ENCODE assay signal across 26 cellular contexts in genomic region chr2:233121856-233122255, GRCh38.
DNase-seq lines count a peak whose midpoint lies in the region; ATAC-seq lines count a peak whose summit lies in the region.
"Had no signal": no experiment of that assay in that cellular context is flagged by ENCODE, and none has a peak within 500 bp of the region (broad histone marks: within the 10 kb centered on the region; RNA-seq: fewer than 3 reads in every experiment).

No MANE protein-coding gene starts in this region.

- H3K36me3 Mint-ChIP-seq in activated naive CD8-positive, alpha-beta T cell treated with anti-CD3 and anti-CD28 coated beads, Interleukin-2, amount 10 ng/mL, durations not matched to agents 7 days and 5 days: peaks cover 48% of the 10 kb centered on the region
- H3K36me3 Mint-ChIP-seq in stimulated activated memory B cell treated with anti-CD40 and anti-IgM and Interleukin-4, amounts not matched to agents 10 μg/mL and 1 μg/mL and 100 μg/mL, for 72 hours: peaks cover 82% of the 10 kb centered on the region
- H3K36me3 Mint-ChIP-seq: mesothelial cell of epicardium had no signal

- H3K27me3 Mint-ChIP-seq in activated naive CD8-positive, alpha-beta T cell treated with anti-CD3 and anti-CD28 coated beads, Interleukin-2, amount 10 ng/mL, durations not matched to agents 7 days and 5 days: no peaks in the 10 kb centered on the region
- H3K27me3 Mint-ChIP-seq in stimulated activated memory B cell treated with anti-CD40 and anti-IgM and Interleukin-4, amounts not matched to agents 10 μg/mL and 1 μg/mL and 100 μg/mL, for 72 hours: no peaks in the 10 kb centered on the region
- H3K27me3 Mint-ChIP-seq: activated CD8-positive, alpha-beta memory T cell treated with anti-CD3 and anti-CD28 coated beads, Interleukin-2, amount 10 ng/mL, durations not matched to agents 7 days and 5 days; CD8-positive, alpha-beta memory T cell had no signal

- peak; percentile 24 for DNase-seq in activated effector memory CD4-positive, alpha-beta T cell treated with anti-CD3 and anti-CD28 coated beads, Interleukin-2, amount 50 U/mL, for 16 hours
- DNase-seq in activated effector memory CD4-positive, alpha-beta T cell treated with Interleukin-2 at 50 U/mL for 16 hours: no peak
- no peak for DNase-seq in activated naive CD8-positive, alpha-beta T cell treated with anti-CD3 and anti-CD28 coated beads, Interleukin-2, amount 10 ng/mL, durations not matched to agents 7 days and 5 days
- DNase-seq in myocyte (ENCODE audit: low read depth) (peak; percentile 66), NCI-H510A (lab: John Stamatoyannopoulos, UW) (no peak), T-helper 9 cell (no peak)
- DNase-seq: activated CD4-positive, alpha-beta T cell treated with anti-CD3 and anti-CD28 coated beads for 4 hours; activated CD8-positive, alpha-beta memory T cell treated with anti-CD3 and anti-CD28 coated beads, Interleukin-2, amount 10 ng/mL, durations not matched to agents 7 days and 5 days; AML-193; brain microvascular endothelial cell; CD8-positive, alpha-beta memory T cell; effector CD8-positive, alpha-beta T cell; erythroblast; foreskin keratinocyte; left ventricle myocardium inferior; NCI-H1436 treated with DMSO at 0.1 percent for 48 hours; NCI-H510A treated with DMSO at 0.1 percent for 48 hours; SJCRH30; stimulated activated CD4-positive, alpha-beta T cell treated with anti-CD3 and anti-CD28 coated beads, Interleukin-15, amount 100 ng/mL, for 24 hours; T-helper 1 cell; upper lobe of left lung had no signal

- no peak for ATAC-seq in activated naive CD8-positive, alpha-beta T cell treated with anti-CD3 and anti-CD28 coated beads, Interleukin-2, amount 10 ng/mL, durations not matched to agents 7 days and 5 days (ENCODE audit: low read depth)
- no peak for ATAC-seq in stimulated activated memory B cell treated with anti-CD40 and anti-IgM and Interleukin-4, amounts not matched to agents 10 μg/mL and 1 μg/mL and 100 μg/mL, for 72 hours
- ATAC-seq in GM21526 (IDR thresholded peaks at IDR 0.05; ENCODE audit: low FRiP score, unreplicated experiment): no peak
- ATAC-seq: activated CD8-positive, alpha-beta memory T cell treated with anti-CD3 and anti-CD28 coated beads, Interleukin-2, amount 10 ng/mL, durations not matched to agents 7 days and 5 days; foreskin keratinocyte; right lobe of liver had no signal

- H3K9me3 Mint-ChIP-seq in activated naive CD8-positive, alpha-beta T cell treated with anti-CD3 and anti-CD28 coated beads, Interleukin-2, amount 10 ng/mL, durations not matched to agents 7 days and 5 days: peaks cover 1% of the 10 kb centered on the region
- peaks cover 5% of the 10 kb centered on the region for H3K9me3 Mint-ChIP-seq in stimulated activated memory B cell treated with anti-CD40 and anti-IgM and Interleukin-4, amounts not matched to agents 10 μg/mL and 1 μg/mL and 100 μg/mL, for 72 hours
- H3K9me3 Mint-ChIP-seq: CD8-positive, alpha-beta memory T cell; mesothelial cell of epicardium had no signal

- no peak overlapping the region for H3K4me3 Mint-ChIP-seq in activated naive CD8-positive, alpha-beta T cell treated with anti-CD3 and anti-CD28 coated beads, Interleukin-2, amount 10 ng/mL, durations not matched to agents 7 days and 5 days
- H3K4me3 Mint-ChIP-seq in stimulated activated memory B cell treated with anti-CD40 and anti-IgM and Interleukin-4, amounts not matched to agents 10 μg/mL and 1 μg/mL and 100 μg/mL, for 72 hours: no peak overlapping the region
- H3K4me3 Mint-ChIP-seq: activated CD8-positive, alpha-beta memory T cell treated with anti-CD3 and anti-CD28 coated beads, Interleukin-2, amount 10 ng/mL, durations not matched to agents 7 days and 5 days; activated T-helper 1 cell treated with anti-CD3 and anti-CD28 coated beads, Interleukin-12 subunit alpha, Interleukin-12 subunit beta, Interleukin-2, Interleukin-4 antibody, amounts not matched to agents 30 ng/mL and 10 ng/mL and 1 ng/mL, durations not matched to agents 14 hours and 24 hours and 36 hours; CD8-positive, alpha-beta memory T cell; mesothelial cell of epicardium had no signal

- peaks cover 19% of the 10 kb centered on the region for H3K4me1 Mint-ChIP-seq in activated naive CD8-positive, alpha-beta T cell treated with anti-CD3 and anti-CD28 coated beads, Interleukin-2, amount 10 ng/mL, durations not matched to agents 7 days and 5 days
- peaks cover 78% of the 10 kb centered on the region for H3K4me1 Mint-ChIP-seq in stimulated activated memory B cell treated with anti-CD40 and anti-IgM and Interleukin-4, amounts not matched to agents 10 μg/mL and 1 μg/mL and 100 μg/mL, for 72 hours
- H3K4me1 Mint-ChIP-seq: mesothelial cell of epicardium had no signal

- H3K27ac Mint-ChIP-seq in activated naive CD8-positive, alpha-beta T cell treated with anti-CD3 and anti-CD28 coated beads, Interleukin-2, amount 10 ng/mL, durations not matched to agents 7 days and 5 days: peak overlapping the region; percentile 16
- peak overlapping the region; percentile 93 for H3K27ac Mint-ChIP-seq in stimulated activated memory B cell treated with anti-CD40 and anti-IgM and Interleukin-4, amounts not matched to agents 10 μg/mL and 1 μg/mL and 100 μg/mL, for 72 hours
- H3K27ac Mint-ChIP-seq: activated CD8-positive, alpha-beta memory T cell treated with anti-CD3 and anti-CD28 coated beads, Interleukin-2, amount 10 ng/mL, durations not matched to agents 7 days and 5 days; activated T-helper 1 cell treated with anti-CD3 and anti-CD28 coated beads, Interleukin-12 subunit alpha, Interleukin-12 subunit beta, Interleukin-2, Interleukin-4 antibody, amounts not matched to agents 30 ng/mL and 10 ng/mL and 1 ng/mL, durations not matched to agents 14 hours and 24 hours and 36 hours; mesothelial cell of epicardium had no signal

- POLR2A ChIA-PET in activated naive CD8-positive, alpha-beta T cell treated with anti-CD3 and anti-CD28 coated beads, Interleukin-2, amount 10 ng/mL, durations not matched to agents 7 days and 5 days (lab: Charles Lee): no interaction called here

Comparison
In these comparisons a context has a peak if more than half of its experiments do, and no peak if none do; other contexts are left out.
1. DNase-seq: peak in activated effector memory CD4-positive, alpha-beta T cell treated with anti-CD3 and anti-CD28 coated beads, Interleukin-2, amount 50 U/mL, for 16 hours (single experiment) and myocyte (single experiment); none in activated effector memory CD4-positive, alpha-beta T cell treated with Interleukin-2 at 50 U/mL for 16 hours (single experiment), activated naive CD8-positive, alpha-beta T cell treated with anti-CD3 and anti-CD28 coated beads, Interleukin-2, amount 10 ng/mL, durations not matched to agents 7 days and 5 days (single experiment), NCI-H510A (single experiment) and T-helper 9 cell (single experiment).